ENCODE assay signal across 18 cellular contexts in genomic region chr4:42327323-42327722, GRCh38.
"Had no signal": no experiment of that assay in that cellular context is flagged by ENCODE, and none has a peak within 500 bp of the region (broad histone marks: within the 10 kb centered on the region; RNA-seq: fewer than 3 reads in every experiment).

No MANE protein-coding gene starts in this region.

- H3K9me3 ChIP-seq: body of pancreas, colonic mucosa, ovary, thoracic aorta, upper lobe of left lung had no signal

- H3K27ac ChIP-seq: body of pancreas, colonic mucosa, gastroesophageal sphincter, ovary, thoracic aorta, upper lobe of left lung had no signal

- H3K4me1 ChIP-seq: body of pancreas, colonic mucosa, gastroesophageal sphincter, upper lobe of left lung had no signal

- DNase-seq: activated CD4-positive, alpha-beta memory T cell treated with anti-CD3 and anti-CD28 coated beads, Interleukin-2, amount 10 ng/mL, durations not matched to agents 7 days and 5 days; activated CD4-positive, alpha-beta T cell treated with anti-CD3 and anti-CD28 coated beads for 48 hours; activated CD4-positive, CD25-positive, alpha-beta regulatory T cell; activated CD8-positive, alpha-beta memory T cell treated with anti-CD3 and anti-CD28 coated beads, Interleukin-2, amount 10 ng/mL, durations not matched to agents 7 days and 5 days; activated naive CD4-positive, alpha-beta T cell; activated naive CD8-positive, alpha-beta T cell treated with anti-CD3 and anti-CD28 coated beads, Interleukin-2, amount 10 ng/mL, durations not matched to agents 7 days and 5 days; body of pancreas; colonic mucosa; ovary; stimulated activated naive B cell treated with anti-CD40 and anti-IgM and Interleukin-4, amounts not matched to agents 10 μg/mL and 1 μg/mL and 100 μg/mL, for 72 hours; T-helper 1 cell; T-helper 9 cell; upper lobe of left lung had no signal

- H3K9me3 Mint-ChIP-seq: activated CD4-positive, alpha-beta memory T cell treated with anti-CD3 and anti-CD28 coated beads, Interleukin-2, amount 10 ng/mL, durations not matched to agents 7 days and 5 days; activated naive CD8-positive, alpha-beta T cell treated with anti-CD3 and anti-CD28 coated beads, Interleukin-2, amount 10 ng/mL, durations not matched to agents 7 days and 5 days; central memory CD8-positive, alpha-beta T cell had no signal

- ATAC-seq: activated CD8-positive, alpha-beta memory T cell treated with anti-CD3 and anti-CD28 coated beads, Interleukin-2, amount 10 ng/mL, durations not matched to agents 7 days and 5 days; body of pancreas; gastroesophageal sphincter; sciatic nerve; stimulated activated naive B cell treated with anti-CD40 and anti-IgM and Interleukin-4, amounts not matched to agents 10 μg/mL and 1 μg/mL and 100 μg/mL, for 72 hours had no signal

- H3K27ac Mint-ChIP-seq: activated CD4-positive, alpha-beta memory T cell treated with anti-CD3 and anti-CD28 coated beads, Interleukin-2, amount 10 ng/mL, durations not matched to agents 7 days and 5 days; activated CD8-positive, alpha-beta memory T cell treated with anti-CD3 and anti-CD28 coated beads, Interleukin-2, amount 10 ng/mL, durations not matched to agents 7 days and 5 days; activated naive CD8-positive, alpha-beta T cell treated with anti-CD3 and anti-CD28 coated beads, Interleukin-2, amount 10 ng/mL, durations not matched to agents 7 days and 5 days; stimulated activated naive B cell treated with anti-CD40 and anti-IgM and Interleukin-4, amounts not matched to agents 10 μg/mL and 1 μg/mL and 100 μg/mL, for 72 hours had no signal

- H3K4me1 Mint-ChIP-seq: activated CD4-positive, alpha-beta memory T cell treated with anti-CD3 and anti-CD28 coated beads, Interleukin-2, amount 10 ng/mL, durations not matched to agents 7 days and 5 days; activated CD8-positive, alpha-beta memory T cell treated with anti-CD3 and anti-CD28 coated beads, Interleukin-2, amount 10 ng/mL, durations not matched to agents 7 days and 5 days; activated naive CD8-positive, alpha-beta T cell treated with anti-CD3 and anti-CD28 coated beads, Interleukin-2, amount 10 ng/mL, durations not matched to agents 7 days and 5 days; central memory CD8-positive, alpha-beta T cell had no signal

- H3K27me3 Mint-ChIP-seq: activated CD4-positive, alpha-beta memory T cell treated with anti-CD3 and anti-CD28 coated beads, Interleukin-2, amount 10 ng/mL, durations not matched to agents 7 days and 5 days had no signal

- H3K4me3 ChIP-seq: body of pancreas, colonic mucosa, gastroesophageal sphincter, lung, ovary, thoracic aorta, upper lobe of left lung had no signal

- H3K4me3 Mint-ChIP-seq: activated CD4-positive, alpha-beta memory T cell treated with anti-CD3 and anti-CD28 coated beads, Interleukin-2, amount 10 ng/mL, durations not matched to agents 7 days and 5 days; activated CD8-positive, alpha-beta memory T cell treated with anti-CD3 and anti-CD28 coated beads, Interleukin-2, amount 10 ng/mL, durations not matched to agents 7 days and 5 days; activated naive CD8-positive, alpha-beta T cell treated with anti-CD3 and anti-CD28 coated beads, Interleukin-2, amount 10 ng/mL, durations not matched to agents 7 days and 5 days; central memory CD8-positive, alpha-beta T cell; stimulated activated naive B cell treated with anti-CD40 and anti-IgM and Interleukin-4, amounts not matched to agents 10 μg/mL and 1 μg/mL and 100 μg/mL, for 72 hours had no signal

- H3K27me3 ChIP-seq: body of pancreas, colonic mucosa, gastroesophageal sphincter, ovary, upper lobe of left lung had no signal

- H3K36me3 Mint-ChIP-seq: activated CD8-positive, alpha-beta memory T cell treated with anti-CD3 and anti-CD28 coated beads, Interleukin-2, amount 10 ng/mL, durations not matched to agents 7 days and 5 days; activated naive CD8-positive, alpha-beta T cell treated with anti-CD3 and anti-CD28 coated beads, Interleukin-2, amount 10 ng/mL, durations not matched to agents 7 days and 5 days; stimulated activated naive B cell treated with anti-CD40 and anti-IgM and Interleukin-4, amounts not matched to agents 10 μg/mL and 1 μg/mL and 100 μg/mL, for 72 hours had no signal

- H3K36me3 ChIP-seq: colonic mucosa, gastroesophageal sphincter, ovary, thoracic aorta, upper lobe of left lung had no signal
